23 cellular contexts compared by ENCODE assay signal in genomic region chr4:763922-764321, GRCh38. TPM values are rescaled to one million over a fixed set of nuclear protein-coding genes. Genes with fewer than 3 reads are reported as not detected.
DNase-seq lines count a peak whose midpoint lies in the region; ATAC-seq and TF ChIP-seq lines count a peak whose summit lies in the region.
"Had no signal": no experiment of that assay in that cellular context is flagged by ENCODE, and none has a peak within 500 bp of the region (broad histone marks: within the 10 kb centered on the region; RNA-seq: fewer than 3 reads in every experiment).

No MANE protein-coding gene starts in this region.

- H3K36me3 Mint-ChIP-seq in CD4-positive, alpha-beta memory T cell = peaks cover 41 to 45% of the 10 kb centered on the region in 2 donors
- peaks cover 34% of the 10 kb centered on the region for H3K36me3 Mint-ChIP-seq in effector memory CD8-positive, alpha-beta T cell (ENCODE audit: insufficient read depth)
- H3K36me3 Mint-ChIP-seq in neural crest cell (ENCODE audit: low read depth) (peaks cover 68% of the 10 kb centered on the region), immature natural killer cell (peaks cover 12 to 14% (median 12%) of the 10 kb centered on the region in 3 donors)

- peak overlapping the region in 2 of 8 donors; percentile 6 to 50 for H3K4me3 Mint-ChIP-seq in CD4-positive, alpha-beta memory T cell
- no peak overlapping the region for H3K4me3 Mint-ChIP-seq in effector memory CD8-positive, alpha-beta T cell
- peak overlapping the region; percentile 76 for H3K4me3 Mint-ChIP-seq in neural crest cell
- H3K4me3 Mint-ChIP-seq in immature natural killer cell = peak overlapping the region in 1 of 5 donors; percentile 21
- H3K4me3 Mint-ChIP-seq: activated CD8-positive, alpha-beta T cell treated with anti-CD3 and anti-CD28 coated beads, Interleukin-2, amount 10 ng/mL, durations not matched to agents 7 days and 5 days; activated naive CD8-positive, alpha-beta T cell treated with anti-CD3 and anti-CD28 coated beads for 36 hours; activated T-cell treated with anti-CD3 and anti-CD28 coated beads, Interleukin-2, amount 50 U/mL, for 72 hours; CD4-positive, CD25-positive, alpha-beta regulatory T cell; stimulated activated memory B cell treated with anti-CD40 and anti-IgM and Interleukin-4, amounts not matched to agents 10 μg/mL and 1 μg/mL and 100 μg/mL, for 72 hours had no signal

- no peak for DNase-seq in CD4-positive, alpha-beta memory T cell
- DNase-seq in G401 (ENCODE audit: low spot score) (peak; percentile 4), neural crest cell (ENCODE audit: low read depth, low spot score) (no peak), spleen (no peak), immature natural killer cell (no peak)
- no peak for DNase-seq in effector memory CD8-positive, alpha-beta T cell
- DNase-seq in stimulated activated CD4-positive, alpha-beta T cell treated with anti-CD3 and anti-CD28 coated beads, Interleukin-2, amount 100 ng/mL, for 24 hours = no peak
- DNase-seq: activated CD8-positive, alpha-beta T cell treated with anti-CD3 and anti-CD28 coated beads, Interleukin-2, amount 10 ng/mL, durations not matched to agents 7 days and 5 days; activated naive CD8-positive, alpha-beta T cell treated with anti-CD3 and anti-CD28 coated beads for 36 hours; activated T-cell treated with anti-CD3 and anti-CD28 coated beads, Interleukin-2, amount 50 U/mL, for 72 hours; CD4-positive, CD25-positive, alpha-beta regulatory T cell; colonic mucosa; heart right ventricle; NCI-H510A; ovary; Peyer's patch; sigmoid colon; T1000; tibial artery had no signal

- H3K9me3 Mint-ChIP-seq in CD4-positive, alpha-beta memory T cell = peaks cover 0 to 8% (median 0%) of the 10 kb centered on the region in 8 donors
- H3K9me3 Mint-ChIP-seq in effector memory CD8-positive, alpha-beta T cell = no peaks in the 10 kb centered on the region
- H3K9me3 Mint-ChIP-seq in neural crest cell (peaks cover 10% of the 10 kb centered on the region), immature natural killer cell (no peaks in the 10 kb centered on the region)
- H3K9me3 Mint-ChIP-seq: activated naive CD8-positive, alpha-beta T cell treated with anti-CD3 and anti-CD28 coated beads for 36 hours; activated T-cell treated with anti-CD3 and anti-CD28 coated beads, Interleukin-2, amount 50 U/mL, for 72 hours; stimulated activated memory B cell treated with anti-CD40 and anti-IgM and Interleukin-4, amounts not matched to agents 10 μg/mL and 1 μg/mL and 100 μg/mL, for 72 hours had no signal

- H3K4me1 Mint-ChIP-seq in CD4-positive, alpha-beta memory T cell = peaks cover 20 to 52% (median 33%) of the 10 kb centered on the region in 4 donors
- peaks cover 42 to 49% of the 10 kb centered on the region in 2 donors for H3K4me1 Mint-ChIP-seq in effector memory CD8-positive, alpha-beta T cell (ENCODE audit: low read depth in 2 of 2)
- H3K4me1 Mint-ChIP-seq in neural crest cell = peaks cover 31% of the 10 kb centered on the region
- H3K4me1 Mint-ChIP-seq in immature natural killer cell = peaks cover 25 to 72% of the 10 kb centered on the region in 2 donors

- no peaks in the 10 kb centered on the region for H3K27me3 Mint-ChIP-seq in CD4-positive, alpha-beta memory T cell
- no peaks in the 10 kb centered on the region for H3K27me3 Mint-ChIP-seq in effector memory CD8-positive, alpha-beta T cell
- peaks cover 28% of the 10 kb centered on the region for H3K27me3 Mint-ChIP-seq in neural crest cell (ENCODE audit: low read depth)
- peaks cover 0 to 5% (median 4%) of the 10 kb centered on the region in 3 donors for H3K27me3 Mint-ChIP-seq in immature natural killer cell (ENCODE audit: low read depth in 3 of 3)
- H3K27me3 Mint-ChIP-seq: activated naive CD8-positive, alpha-beta T cell treated with anti-CD3 and anti-CD28 coated beads for 36 hours; CD4-positive, CD25-positive, alpha-beta regulatory T cell; stimulated activated memory B cell treated with anti-CD40 and anti-IgM and Interleukin-4, amounts not matched to agents 10 μg/mL and 1 μg/mL and 100 μg/mL, for 72 hours had no signal

- CTCF ChIA-PET in CD4-positive, alpha-beta memory T cell (lab: Charles Lee; ENCODE audit: partially characterized antibody) = interaction anchor here (1.5 to 1.6 kb wide), 2 partner anchors 21 to 23 kb away, joined by 3 to 4 read pairs; no protein-coding TSS in a partner anchor

- intact Hi-C loops in CD4-positive, alpha-beta memory T cell (cut with micrococcal nuclease) = no loop called here
- intact Hi-C loops in spleen (cut with DNase I; ENCODE audit: low total_unique reads) = loop anchor here (10.0 kb wide), 1 partner anchor 221 kb away; the partner anchor contains the start of gene IDUA

- WGBS in spleen, 5 donors = 87 to 96% (median 92%) methylated on average over 11 of the region's 11 CpGs

- H3K4me3 ChIP-seq in CD4-positive, alpha-beta memory T cell (ENCODE audit: low read length in 2 of 2) = no peak overlapping the region
- H3K4me3 ChIP-seq in spleen = no peak overlapping the region
- H3K4me3 ChIP-seq: colonic mucosa, heart right ventricle, lung, ovary, Peyer's patch, sigmoid colon, SK-N-MC, tibial artery had no signal

- peaks cover 13% of the 10 kb centered on the region for H3K4me1 ChIP-seq in CD4-positive, alpha-beta memory T cell (ENCODE audit: insufficient read depth, low read length)
- peaks cover 0 to 30% (median 9%) of the 10 kb centered on the region in 6 donors for H3K4me1 ChIP-seq in spleen
- H3K4me1 ChIP-seq: colonic mucosa, Peyer's patch, sigmoid colon, tibial artery had no signal

- H3K9me3 ChIP-seq in CD4-positive, alpha-beta memory T cell (ENCODE audit: control insufficient read depth in 1 of 2, low read length in 2 of 2) = no peaks in the 10 kb centered on the region
- no peaks in the 10 kb centered on the region for H3K9me3 ChIP-seq in spleen
- H3K9me3 ChIP-seq: colonic mucosa, heart right ventricle, ovary, Peyer's patch, sigmoid colon had no signal

- POLR2A ChIA-PET in CD4-positive, alpha-beta memory T cell (lab: Charles Lee; ENCODE audit: partially characterized antibody) = interaction anchor here (1.0 to 2.5 kb wide), 3 partner anchors 11 to 18 kb away, joined by 3 to 9 read pairs (median 4); no protein-coding TSS in a partner anchor

- peak overlapping the region in 4 of 7 donors; percentile 6 to 64 (median 41) for H3K27ac Mint-ChIP-seq in CD4-positive, alpha-beta memory T cell
- H3K27ac Mint-ChIP-seq in effector memory CD8-positive, alpha-beta T cell = peak overlapping the region; percentile 84 to 86
- H3K27ac Mint-ChIP-seq in neural crest cell (ENCODE audit: unreplicated experiment) (no peak overlapping the region), immature natural killer cell (peak overlapping the region in 3 of 6 donors; percentile 22 to 87 (median 49))
- H3K27ac Mint-ChIP-seq: activated CD8-positive, alpha-beta T cell treated with anti-CD3 and anti-CD28 coated beads, Interleukin-2, amount 10 ng/mL, durations not matched to agents 7 days and 5 days; activated naive CD8-positive, alpha-beta T cell treated with anti-CD3 and anti-CD28 coated beads for 36 hours; activated T-cell treated with anti-CD3 and anti-CD28 coated beads, Interleukin-2, amount 50 U/mL, for 72 hours; stimulated activated memory B cell treated with anti-CD40 and anti-IgM and Interleukin-4, amounts not matched to agents 10 μg/mL and 1 μg/mL and 100 μg/mL, for 72 hours had no signal

- in situ Hi-C loops in G401 (cut with HindIII; ENCODE audit: low sequenced_read_pairs) = no loop called here

- H3K27me3 ChIP-seq in CD4-positive, alpha-beta memory T cell (ENCODE audit: insufficient read depth, low read length) = no peaks in the 10 kb centered on the region
- no peaks in the 10 kb centered on the region for H3K27me3 ChIP-seq in spleen (replicated peaks in 1 of 7)
- H3K27me3 ChIP-seq: colonic mucosa, heart right ventricle, ovary, Peyer's patch, sigmoid colon, tibial artery had no signal

- H3K36me3 ChIP-seq in CD4-positive, alpha-beta memory T cell (ENCODE audit: insufficient read depth, low read length) = peaks cover 20% of the 10 kb centered on the region
- peaks cover 0 to 92% (median 71%) of the 10 kb centered on the region in 6 donors for H3K36me3 ChIP-seq in spleen
- H3K36me3 ChIP-seq: colonic mucosa, ovary had no signal

- no peak for TF ChIP-seq POLR2A in spleen (IDR thresholded peaks at IDR 0.05)

- H3K27ac ChIP-seq in CD4-positive, alpha-beta memory T cell (ENCODE audit: low read depth, low read length) = no peak overlapping the region
- H3K27ac ChIP-seq in spleen = no peak overlapping the region
- H3K27ac ChIP-seq: colonic mucosa, heart right ventricle, ovary, Peyer's patch, sigmoid colon, SK-N-MC, tibial artery had no signal

- TF ChIP-seq CTCF in neural crest cell (conservative IDR thresholded peaks at IDR 0.05) (no peak), spleen (IDR thresholded peaks at IDR 0.05 in 8 of 11, conservative IDR thresholded peaks at IDR 0.05 in 3 of 11) (no peak)

- peak; percentile 76 for ATAC-seq in effector memory CD8-positive, alpha-beta T cell (replicated peaks)
- ATAC-seq in SK-N-SH treated with all-trans-retinoic acid at 6 μM for 48 hours = no peak; the same call in 2 of the 3 replicates
- ATAC-seq: stimulated activated memory B cell treated with anti-CD40 and anti-IgM and Interleukin-4, amounts not matched to agents 10 μg/mL and 1 μg/mL and 100 μg/mL, for 72 hours had no signal

TF ChIP-seq in SK-N-SH treated with all-trans-retinoic acid at 6 μM for 48 hours, 23 proteins besides CTCF, POLR2A, EP300 and RAD21 (continues in another document):
- TF ChIP-seq ZNF565 (CRISPR knock-in tag; conservative IDR thresholded peaks at IDR 0.05; ENCODE audit: low read depth) (no peak), TOX (CRISPR knock-in tag; IDR thresholded peaks at IDR 0.05; ENCODE audit: borderline replicate concordance) (no peak), SNAI2 (CRISPR knock-in tag; IDR thresholded peaks at IDR 0.05) (no peak), CREB5 (CRISPR knock-in tag; IDR thresholded peaks at IDR 0.05; ENCODE audit: low read depth) (no peak), PPARA (CRISPR knock-in tag; IDR thresholded peaks at IDR 0.05; ENCODE audit: borderline replicate concordance) (no peak)

RNA-seq across cellular contexts. Expression of gene PCGF3, which starts 58.3 kb away (rescaled TPM):
- 10 to 100 TPM; 66.1 to 73.8 TPM for total RNA-seq in CD4-positive, alpha-beta memory T cell
- 1 to 10 TPM; 2.9 to 5.0 TPM for polyA plus RNA-seq in CD4-positive, alpha-beta memory T cell
- 27.1 and 34.1 TPM in 2 replicates for total RNA-seq in G401 (2014; rRNA removed; shearing (Covaris generic))
- total RNA-seq in neural crest cell (58.5 and 61.2 TPM in 2 replicates), spleen (100 to 1,000 TPM in 1 of 7 donors, 10 to 100 TPM in 6; 52.0 to 102 (median 80.3) TPM)
- polyA plus RNA-seq in spleen (10 to 100 TPM; 29.7 to 84.2 (median 53.3) TPM), immature natural killer cell (1 to 10 TPM; 6.5 to 7.5 (median 6.6) TPM)
